8 cellular contexts compared by ENCODE assay signal in genomic region chr9:129111762-129112151, GRCh38. TPM values are rescaled to one million over a fixed set of nuclear protein-coding genes. Genes with fewer than 3 reads are reported as not detected.
DNase-seq lines count a peak whose midpoint lies in the region; ATAC-seq and TF ChIP-seq lines count a peak whose summit lies in the region.

No MANE protein-coding gene starts in this region.

- DNase-seq in ELF-1 (ENCODE audit: low read depth, low spot score) (peak; percentile 56), RWPE1 (ENCODE audit: low spot score) (peak; percentile 73), mammary epithelial cell (peak; percentile 25), islet precursor cell (peak; percentile 71), occipital lobe (lab: John Stamatoyannopoulos, UW) (no peak), NCI-H1694 treated with DMSO at 0.1 percent for 48 hours (lab: John Stamatoyannopoulos, UW) (no peak)
- DNase-seq in stimulated activated CD4-positive, alpha-beta T cell treated with anti-CD3 and anti-CD28 coated beads, Interleukin-15, amount 100 ng/mL, for 24 hours, result peak; percentile 46

- peak overlapping the region; percentile 83 for H3K9ac ChIP-seq in mammary epithelial cell (ENCODE audit: insufficient read depth, low read length)

- H3K4me1 ChIP-seq in mammary epithelial cell (ENCODE audit: insufficient read depth, low read length), result peaks cover 11% of the 10 kb centered on the region

- POLR2A ChIA-PET in RWPE1 (lab: Yijun Ruan, JAX; ENCODE audit: low non-redundant PET), result no interaction called here

- no TSS peak for BruUV-seq in mammary epithelial cell (replicated peaks; lab: Mats Ljungman, UMichigan)

- intact Hi-C loops in mammary epithelial cell (cut with micrococcal nuclease), result no loop called here

- WGBS in mammary epithelial cell (ENCODE audit: low coverage, missing lambda C conversion rate), result 7% methylated on average over 12 of the region's 20 CpGs

- peak; percentile 2 for ATAC-seq in HG03571 (IDR thresholded peaks at IDR 0.05; ENCODE audit: unreplicated experiment)

- H3K4me2 ChIP-seq in mammary epithelial cell (ENCODE audit: insufficient read depth, low read depth, low read length), result peak overlapping the region; percentile 83

- no peak for TF ChIP-seq CTCF in RWPE1 (conservative IDR thresholded peaks at IDR 0.05; ENCODE audit: low read depth)
- TF ChIP-seq CTCF in mammary epithelial cell (conservative IDR thresholded peaks at IDR 0.05 in 1 of 2, IDR thresholded peaks at IDR 0.05 in 1 of 2; ENCODE audit: extremely low read depth in 1 of 2, insufficient read depth in 1 of 2, low read depth in 1 of 2, low read length in 2 of 2), result no peak

- dilution Hi-C loops in mammary epithelial cell (cut with HindIII; ENCODE audit: low sequenced_read_pairs), result no loop called here

- peak overlapping the region; percentile 56 to 84 (median 82) for H3K4me3 ChIP-seq in mammary epithelial cell (replicated peaks in 1 of 3; ENCODE audit: insufficient read depth in 1 of 3, low read depth in 2 of 3, low read length in 3 of 3)

- H3K79me2 ChIP-seq in mammary epithelial cell (ENCODE audit: insufficient read depth, low read length), result peaks cover 48% of the 10 kb centered on the region

- in situ Hi-C loops in mammary epithelial cell (cut with MboI; ENCODE audit: low sequenced_read_pairs in 2 of 2), result no loop called here

- H3K27me3 ChIP-seq in mammary epithelial cell (ENCODE audit: insufficient read depth, low read length), result no peaks in the 10 kb centered on the region

- no peaks in the 10 kb centered on the region for H3K36me3 ChIP-seq in mammary epithelial cell (ENCODE audit: insufficient read depth, low read length)

- CTCF ChIA-PET in RWPE1 (lab: Yijun Ruan, JAX) (interaction anchor here (0.6 to 3.3 kb wide), 4 partner anchors 19 to 499 kb away, joined by 3 to 18 read pairs (median 4); no protein-coding TSS in a partner anchor), mammary epithelial cell (lab: Charles Lee; ENCODE audit: low non-redundant PET) (no interaction called here)

- no peaks in the 10 kb centered on the region for H4K20me1 ChIP-seq in mammary epithelial cell (ENCODE audit: insufficient read depth, low read length)

- no peaks in the 10 kb centered on the region for H3K9me3 ChIP-seq in mammary epithelial cell (replicated peaks; ENCODE audit: insufficient read depth, low read length)

- peak overlapping the region; percentile 98 for H2AFZ ChIP-seq in mammary epithelial cell (ENCODE audit: low read depth, low read length)

- H3K27ac ChIP-seq in RWPE1 (peak overlapping the region; percentile 94), mammary epithelial cell (ENCODE audit: insufficient read depth, low read depth, low read length) (peak overlapping the region; percentile 64)

RNA-seq across cellular contexts. Expression of gene PTPA, which starts 0.5 kb away (rescaled TPM):
- 100 to 1,000 TPM in 1 of 2 donors, 10 to 100 TPM in 1; 73.7 to 122 TPM for total RNA-seq in mammary epithelial cell
- polyA plus RNA-seq in mammary epithelial cell, result 120 TPM
- polyA minus RNA-seq in mammary epithelial cell, result 218 TPM
- total RNA-seq in occipital lobe, result 57.9 TPM

RNA-seq across cellular contexts. Expression of gene CRAT, which starts 1.2 kb away (rescaled TPM):
- total RNA-seq in mammary epithelial cell (10 to 100 TPM; 11.1 to 17.7 TPM), occipital lobe (13.6 TPM)
- polyA plus RNA-seq in mammary epithelial cell, result 2.5 TPM
- polyA minus RNA-seq in mammary epithelial cell, result 0.52 TPM

RNA-seq across cellular contexts. Expression of gene DOLPP1, which starts 30.8 kb away (rescaled TPM):
- 10 to 100 TPM; 11.3 to 20.1 TPM for total RNA-seq in mammary epithelial cell
- 16.8 TPM for polyA plus RNA-seq in mammary epithelial cell
- 17.3 TPM for polyA minus RNA-seq in mammary epithelial cell
- total RNA-seq in occipital lobe, result 16.5 TPM

Comparison
In these comparisons a context has a peak if more than half of its experiments do, and no peak if none do; other contexts are left out.
1. DNase-seq: peak in ELF-1 (single experiment), RWPE1 (single experiment), mammary epithelial cell (single experiment), islet precursor cell (single experiment) and stimulated activated CD4-positive, alpha-beta T cell treated with anti-CD3 and anti-CD28 coated beads, Interleukin-15, amount 100 ng/mL, for 24 hours (single experiment); none in occipital lobe (single experiment) and NCI-H1694 treated with DMSO at 0.1 percent for 48 hours (single experiment).